In the genomic region with DNA sequence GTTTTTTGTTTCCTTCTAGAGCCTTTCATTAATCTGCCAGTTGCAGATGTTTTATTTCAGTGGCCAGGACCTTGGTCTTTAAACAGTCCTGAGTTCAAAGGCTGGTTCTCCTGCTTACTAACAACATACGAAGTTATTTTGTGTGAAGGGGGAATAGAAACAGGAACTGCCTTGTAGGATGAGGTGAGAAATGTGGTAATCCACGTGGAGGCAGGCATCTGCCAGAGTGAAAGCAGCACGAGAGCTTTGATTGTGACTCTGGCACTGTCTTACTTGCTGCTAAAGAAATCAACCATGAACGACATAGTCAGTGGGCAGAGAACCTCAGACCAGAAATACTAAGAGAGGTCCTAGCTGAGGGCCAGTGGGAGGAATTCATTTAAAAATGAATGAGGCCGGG, we compare ENCODE assay signal across 9 cellular contexts. TPM values are rescaled to one million over a fixed set of nuclear protein-coding genes. Genes with fewer than 3 reads are reported as not detected.
DNase-seq lines count a peak whose midpoint lies in the region; ATAC-seq and TF ChIP-seq lines count a peak whose summit lies in the region.
"Had no signal": no experiment of that assay in that cellular context is flagged by ENCODE, and none has a peak within 500 bp of the region (broad histone marks: within the 10 kb centered on the region; RNA-seq: fewer than 3 reads in every experiment).

No MANE protein-coding gene starts in this region.

- no peak overlapping the region for H3K4me3 Mint-ChIP-seq in activated naive CD4-positive, alpha-beta T cell treated with anti-CD3 and anti-CD28 coated beads for 36 hours

- peaks cover 24% of the 10 kb centered on the region for H3F3A ChIP-seq in SU-DHL-6 (ENCODE audit: insufficient read depth)

- WGBS in stomach, 5 donors, result 53 to 77% (median 65%) methylated on average over 5 of the region's 5 CpGs

- peak overlapping the region; percentile 24 for H3K4me2 ChIP-seq in SU-DHL-6 (ENCODE audit: low read depth, low read length, poor library complexity, severe bottlenecking)

- TF ChIP-seq POLR2A in stomach (IDR thresholded peaks at IDR 0.05), result no peak

- CTCF ChIA-PET in activated naive CD4-positive, alpha-beta T cell treated with anti-CD3 and anti-CD28 coated beads for 36 hours (lab: Charles Lee), result interaction anchor here (0.8 to 1.2 kb wide), 2 partner anchors 25 to 30 kb away, joined by 3 to 4 read pairs; no protein-coding TSS in a partner anchor

- H3K36me3 ChIP-seq in SU-DHL-6 (ENCODE audit: low read length), result no peaks in the 10 kb centered on the region
- peaks cover 58 to 100% (median 98%) of the 10 kb centered on the region in 4 donors for H3K36me3 ChIP-seq in stomach

- peak overlapping the region; percentile 43 for H3K27ac ChIP-seq in SU-DHL-6 (ENCODE audit: low read depth, low read length)
- peak overlapping the region in 3 of 5 donors; percentile 4 to 43 (median 5) for H3K27ac ChIP-seq in stomach

- no peaks in the 10 kb centered on the region for H3K9me3 Mint-ChIP-seq in activated naive CD4-positive, alpha-beta T cell treated with anti-CD3 and anti-CD28 coated beads for 36 hours

- no peak overlapping the region for H3K4me3 ChIP-seq in SU-DHL-6 (ENCODE audit: insufficient read depth, low read length, poor library complexity, severe bottlenecking)
- no peak overlapping the region for H3K4me3 ChIP-seq in stomach

- ATAC-seq in HG03045 (IDR thresholded peaks at IDR 0.05; ENCODE audit: unreplicated experiment), result peak; percentile 47
- ATAC-seq in HG03095 (IDR thresholded peaks at IDR 0.05; ENCODE audit: unreplicated experiment), result no peak

- H3K9ac ChIP-seq in SU-DHL-6 (ENCODE audit: low read length), result peak overlapping the region; percentile 8; the same call in 1 of the 2 replicates

- no peaks in the 10 kb centered on the region for H3K79me2 ChIP-seq in SU-DHL-6 (ENCODE audit: insufficient read depth, low read length)

- H3K9me3 ChIP-seq in SU-DHL-6 (ENCODE audit: insufficient read depth, low read length) (no peaks in the 10 kb centered on the region), stomach (no peaks in the 10 kb centered on the region)

- TF ChIP-seq EP300 in stomach (IDR thresholded peaks at IDR 0.05), result no peak

- H3K36me3 Mint-ChIP-seq in activated naive CD4-positive, alpha-beta T cell treated with anti-CD3 and anti-CD28 coated beads for 36 hours (ENCODE audit: low read depth), result peaks cover 19% of the 10 kb centered on the region

- peak overlapping the region; percentile 72 for H2AFZ ChIP-seq in SU-DHL-6 (ENCODE audit: low read depth, low read length, severe bottlenecking)

- DNase-seq in activated naive CD4-positive, alpha-beta T cell treated with anti-CD3 and anti-CD28 coated beads for 36 hours, result peak; percentile 49
- no peak for DNase-seq in activated naive CD4-positive, alpha-beta T cell treated with anti-CD3 and anti-CD28 coated beads, Interleukin-2, amount 50 U/mL, for 16 hours
- DNase-seq in stomach, result no peak
- DNase-seq in hippocampal formation (lab: John Stamatoyannopoulos, UW), result no peak
- DNase-seq in SW 1271 (lab: John Stamatoyannopoulos, UW), result no peak
- DNase-seq: activated effector memory CD4-positive, alpha-beta T cell treated with Interleukin-2 at 50 U/mL for 16 hours had no signal

- TF ChIP-seq CTCF in SU-DHL-6 (IDR thresholded peaks at IDR 0.05; ENCODE audit: insufficient read depth, low read length, poor library complexity, severe bottlenecking) (no peak), stomach (IDR thresholded peaks at IDR 0.05) (no peak)

- H3K4me1 ChIP-seq in stomach, result peaks cover 19 to 44% (median 29%) of the 10 kb centered on the region in 4 donors

- H3K4me1 Mint-ChIP-seq in activated naive CD4-positive, alpha-beta T cell treated with anti-CD3 and anti-CD28 coated beads for 36 hours (ENCODE audit: low read depth), result peaks cover 47% of the 10 kb centered on the region

- H3K27me3 Mint-ChIP-seq in activated naive CD4-positive, alpha-beta T cell treated with anti-CD3 and anti-CD28 coated beads for 36 hours (ENCODE audit: low read depth), result no peaks in the 10 kb centered on the region

- H3K27me3 ChIP-seq in SU-DHL-6 (ENCODE audit: low read length) (no peaks in the 10 kb centered on the region), stomach (no peaks in the 10 kb centered on the region)

- no peaks in the 10 kb centered on the region for H4K20me1 ChIP-seq in SU-DHL-6 (ENCODE audit: low read depth, low read length)

- H3K27ac Mint-ChIP-seq in activated naive CD4-positive, alpha-beta T cell treated with anti-CD3 and anti-CD28 coated beads for 36 hours, result peak overlapping the region; percentile 62

- no peaks in the 10 kb centered on the region for H3K9me2 ChIP-seq in SU-DHL-6 (replicated peaks; ENCODE audit: insufficient read depth, low read length)

- intact Hi-C loops in activated naive CD4-positive, alpha-beta T cell treated with anti-CD3 and anti-CD28 coated beads for 36 hours (cut with micrococcal nuclease), result no loop called here
- intact Hi-C loops in stomach (cut with DNase I; ENCODE audit: low total_unique reads), result no loop called here

RNA-seq across cellular contexts. Expression of a gene that starts 30.4 kb away (rescaled TPM):
- total RNA-seq in activated naive CD4-positive, alpha-beta T cell treated with anti-CD3 and anti-CD28 coated beads for 36 hours, result 10 to 100 TPM; 34.3 to 34.7 TPM
- 100 to 1,000 TPM in 3 of 5 donors, 10 to 100 TPM in 2; 82.6 to 208 (median 101) TPM for total RNA-seq in stomach
- 10 to 100 TPM in 2 of 3 donors, 1 to 10 TPM in 1; 5.3 to 25.7 (median 22.8) TPM for polyA plus RNA-seq in stomach

RNA-seq across cellular contexts. Expression of a gene that starts 37.1 kb away (rescaled TPM):
- under 1 TPM in 1 of 2 experiments, not detected in 1; 0.22 TPM for total RNA-seq in activated naive CD4-positive, alpha-beta T cell treated with anti-CD3 and anti-CD28 coated beads for 36 hours
- total RNA-seq in stomach, result 100 to 1,000 TPM in 1 of 5 donors, under 1 TPM in 1, not detected in 3; 0.55 to 499 TPM
- under 1 TPM; 0.37 to 0.73 (median 0.61) TPM for polyA plus RNA-seq in stomach

RNA-seq across cellular contexts. Expression of a gene that starts 41.9 kb away (rescaled TPM):
- total RNA-seq in activated naive CD4-positive, alpha-beta T cell treated with anti-CD3 and anti-CD28 coated beads for 36 hours, result 1 to 10 TPM; 3.8 to 5.0 TPM
- total RNA-seq in stomach, result 10 to 100 TPM; 13.0 to 94.6 (median 42.6) TPM
- 10 to 100 TPM; 19.9 to 69.6 (median 26.1) TPM for polyA plus RNA-seq in stomach
